ENCODE assay signal across 18 cellular contexts in genomic region chr16:77759821-77760220, GRCh38. TPM values are rescaled to one million over a fixed set of nuclear protein-coding genes. Genes with fewer than 3 reads are reported as not detected.
"Had no signal": no experiment of that assay in that cellular context is flagged by ENCODE, and none has a peak within 500 bp of the region (broad histone marks: within the 10 kb centered on the region; RNA-seq: fewer than 3 reads in every experiment).

No MANE protein-coding gene starts in this region.

- H3K9me3 Mint-ChIP-seq: stimulated activated naive CD8-positive, alpha-beta T cell treated with anti-CD3 and anti-CD28 coated beads, Interleukin-15, Interleukin-2, amounts not matched to agents 100 ng/mL and 50 ng/mL, for 24 hours had no signal

- H3K4me3 Mint-ChIP-seq: neural crest cell; stimulated activated naive CD8-positive, alpha-beta T cell treated with anti-CD3 and anti-CD28 coated beads, Interleukin-15, Interleukin-2, amounts not matched to agents 100 ng/mL and 50 ng/mL, for 24 hours; T-helper 17 cell had no signal

- H3K27ac Mint-ChIP-seq: stimulated activated naive CD8-positive, alpha-beta T cell treated with anti-CD3 and anti-CD28 coated beads, Interleukin-15, Interleukin-2, amounts not matched to agents 100 ng/mL and 50 ng/mL, for 24 hours; T-helper 17 cell had no signal

- H3K9me3 ChIP-seq: esophagus muscularis mucosa, gastroesophageal sphincter, thoracic aorta, uterus had no signal

- H3K9ac ChIP-seq: parathyroid adenoma had no signal

- H3K79me2 ChIP-seq: parathyroid adenoma had no signal

- H3K27me3 ChIP-seq: brain microvascular endothelial cell, esophagus muscularis mucosa, gastroesophageal sphincter, uterus had no signal

- DNase-seq: activated naive CD4-positive, alpha-beta T cell treated with anti-CD3 and anti-CD28 coated beads, Interleukin-2, amount 50 U/mL, for 16 hours; activated T-cell treated with anti-CD3 and anti-CD28 coated beads, Interleukin-2, amount 50 U/mL, for 1 hour; amygdala; brain microvascular endothelial cell; cerebellar nuclear complex; dorsolateral prefrontal cortex; left ventricle myocardium superior; retina; stimulated activated CD4-positive, alpha-beta T cell treated with anti-CD3 and anti-CD28 coated beads, Interleukin-4, amount 100 ng/mL, for 24 hours; T-helper 17 cell; uterus had no signal

- H3K36me3 ChIP-seq: brain microvascular endothelial cell, esophagus muscularis mucosa, gastroesophageal sphincter, thoracic aorta, uterus had no signal

- H3K4me1 ChIP-seq: uterus had no signal

- H3K27ac ChIP-seq: brain microvascular endothelial cell, dorsolateral prefrontal cortex, esophagus muscularis mucosa, gastroesophageal sphincter, parathyroid adenoma, thoracic aorta, uterus had no signal

- H3K27me3 Mint-ChIP-seq: stimulated activated naive CD8-positive, alpha-beta T cell treated with anti-CD3 and anti-CD28 coated beads, Interleukin-15, Interleukin-2, amounts not matched to agents 100 ng/mL and 50 ng/mL, for 24 hours had no signal

- H2AFZ ChIP-seq: parathyroid adenoma had no signal

- ATAC-seq: gastroesophageal sphincter, left ventricle myocardium superior, T-helper 17 cell had no signal

- H3K4me1 Mint-ChIP-seq: T-helper 17 cell had no signal

- H3K4me3 ChIP-seq: dorsolateral prefrontal cortex, esophagus muscularis mucosa, gastroesophageal sphincter, thoracic aorta, uterus had no signal

RNA-seq across cellular contexts. Expression of gene VAT1L, which starts 28.5 kb away (rescaled TPM):
- total RNA-seq: myocyte, T-helper 17 cell had no signal
